ENCODE assay signal across 16 cellular contexts in genomic region chr13:98297043-98297442, GRCh38.
"Had no signal": no experiment of that assay in that cellular context is flagged by ENCODE, and none has a peak within 500 bp of the region (broad histone marks: within the 10 kb centered on the region; RNA-seq: fewer than 3 reads in every experiment).

No MANE protein-coding gene starts in this region.

- H3K9me3 ChIP-seq: body of pancreas, heart right ventricle, left lung, ovary, stomach, uterus had no signal

- H3K4me1 ChIP-seq: uterus had no signal

- H3K4me3 ChIP-seq: body of pancreas, coronary artery, heart right ventricle, left lung, ovary, stomach, uterus had no signal

- H3K36me3 ChIP-seq: heart right ventricle, left lung, ovary, stomach, uterus had no signal

- H3K27ac ChIP-seq: body of pancreas, coronary artery, heart right ventricle, left lung, ovary, stomach, uterus had no signal

- ATAC-seq: body of pancreas, heart right ventricle, left lung had no signal

- H3K27me3 ChIP-seq: body of pancreas, heart right ventricle, left lung, ovary, stomach, uterus had no signal

- DNase-seq: activated B cell treated with CpG ODN at 0.5 μM for 24 hours; activated CD4-positive, alpha-beta T cell treated with anti-CD3 and anti-CD28 coated beads, Interleukin-2, amount 10 ng/mL, durations not matched to agents 7 days and 5 days; activated effector memory CD4-positive, alpha-beta T cell treated with Interleukin-2 at 50 U/mL for 16 hours; activated T-cell treated with anti-CD3 and anti-CD28 coated beads, Interleukin-2, amount 50 U/mL, for 24 hours; amniotic stem cell; body of pancreas; central memory CD4-positive, alpha-beta T cell; effector CD8-positive, alpha-beta T cell; heart right ventricle; left lung; ovary; stimulated activated CD4-positive, alpha-beta T cell treated with anti-CD3 and anti-CD28 coated beads, Interleukin-4, amount 100 ng/mL, for 1 hour; stimulated activated CD8-positive, alpha-beta memory T cell treated with anti-CD3 and anti-CD28 coated beads, Interleukin-4, amount 100 ng/mL, for 48 hours; stomach; uterus had no signal
